1 cellular context compared by ENCODE assay signal in the genomic region with DNA sequence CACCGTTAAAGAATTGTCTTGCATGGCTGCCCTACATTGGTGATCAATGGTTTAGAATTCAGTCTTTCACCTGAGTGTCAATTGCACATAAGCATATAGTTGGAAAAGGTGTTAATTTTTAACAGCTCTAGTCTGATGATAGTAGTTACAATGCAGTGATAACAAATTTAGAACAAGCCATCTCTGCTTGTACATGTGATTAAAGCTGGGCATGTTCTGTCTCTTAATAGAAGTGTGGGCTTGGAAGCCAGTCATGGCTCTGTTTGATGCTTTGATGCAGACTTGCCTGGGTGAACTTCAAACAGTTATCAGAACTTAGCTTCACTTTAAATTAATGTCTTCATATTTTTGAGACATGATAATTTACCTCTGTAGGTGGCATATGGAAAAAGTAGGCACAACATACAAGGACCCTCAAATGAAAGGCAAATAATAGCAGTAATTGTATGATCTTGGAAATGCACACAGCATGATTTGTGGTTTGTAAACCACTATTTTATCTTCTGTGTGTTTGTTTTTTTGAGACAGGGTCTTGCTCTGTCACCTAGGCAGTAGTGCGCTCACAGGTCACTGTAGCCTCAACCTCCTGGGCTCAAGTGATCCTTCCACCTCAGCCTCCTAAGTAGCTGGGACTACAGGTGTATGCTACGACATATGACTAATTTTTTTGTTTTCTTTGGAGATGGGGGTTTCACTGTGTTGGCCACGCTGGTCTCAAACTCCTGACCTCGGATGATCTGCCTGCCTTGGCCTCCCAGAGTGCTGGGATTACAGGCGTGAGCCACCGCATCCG.
TF ChIP-seq lines count a peak whose summit lies in the region.

No MANE protein-coding gene starts in this region.

TF ChIP-seq in A549, 52 proteins besides CTCF, POLR2A, EP300 and RAD21 (continued from another document):
- TF ChIP-seq PBX3 (IDR thresholded peaks at IDR 0.05) (no peak), MAX (IDR thresholded peaks at IDR 0.05) (no peak), CEBPB (IDR thresholded peaks at IDR 0.05) (no peak), JUN (IDR thresholded peaks at IDR 0.05) (no peak), HOXB13 (CRISPR knock-in tag; IDR thresholded peaks at IDR 0.05; ENCODE audit: low read depth) (no peak), ESRRA (IDR thresholded peaks at IDR 0.05; ENCODE audit: borderline replicate concordance, low read length) (no peak)
